Comparison of ENCODE assay signal across 26 cellular contexts in the genomic region with DNA sequence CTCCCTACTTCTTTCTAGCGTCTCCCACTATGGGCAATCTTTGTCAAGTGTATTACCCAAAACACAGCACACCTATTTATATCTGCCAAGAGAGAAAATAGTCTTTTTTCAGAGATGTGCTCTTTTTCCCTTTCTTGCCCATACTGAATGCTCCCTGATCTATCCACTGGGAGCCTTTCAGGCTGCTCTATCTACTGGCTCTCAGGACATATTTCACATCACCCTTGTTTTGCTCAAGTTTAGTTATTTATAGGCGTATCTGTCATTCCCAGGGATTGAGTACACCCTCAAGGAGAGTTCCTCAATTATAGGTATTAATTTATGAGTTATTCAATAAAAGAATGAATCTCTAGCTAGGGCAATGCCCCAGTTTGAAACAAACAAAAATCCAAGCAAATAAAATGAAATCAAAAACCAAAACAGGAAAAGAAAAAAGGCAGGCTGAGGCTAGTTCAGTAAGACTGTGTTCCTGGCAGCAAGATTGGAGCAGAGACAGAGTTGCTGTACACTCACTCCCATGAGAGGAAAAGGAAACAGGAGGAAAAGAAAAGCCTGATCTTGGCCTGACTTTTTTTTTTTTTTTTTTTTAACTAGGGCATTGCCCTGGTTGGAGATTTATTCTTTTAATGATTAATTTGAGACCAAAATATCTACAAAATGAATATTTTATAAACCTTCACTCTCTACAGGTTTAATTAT.
"Had no signal": no experiment of that assay in that cellular context is flagged by ENCODE, and none has a peak within 500 bp of the region (broad histone marks: within the 10 kb centered on the region; RNA-seq: fewer than 3 reads in every experiment).

No MANE protein-coding gene starts in this region.

- ATAC-seq: foreskin keratinocyte; naive thymus-derived CD8-positive, alpha-beta T cell; sciatic nerve; stimulated activated memory B cell treated with anti-CD40 and anti-IgM and Interleukin-4, amounts not matched to agents 10 μg/mL and 1 μg/mL and 100 μg/mL, for 72 hours; stimulated activated naive CD8-positive, alpha-beta T cell treated with anti-CD3 and anti-CD28 coated beads, Interleukin-15, amount 100 ng/mL, for 72 hours; T-helper 17 cell had no signal

- H3K27ac ChIP-seq: brain microvascular endothelial cell, foreskin keratinocyte, hepatocyte, neural progenitor cell, tibial artery had no signal

- H3K4me3 ChIP-seq: esophagus muscularis mucosa, hepatocyte, neural progenitor cell, tibial artery had no signal

- H3K27me3 ChIP-seq: brain microvascular endothelial cell, esophagus muscularis mucosa, foreskin keratinocyte, hepatocyte, neural progenitor cell, tibial artery had no signal

- H3K36me3 ChIP-seq: brain microvascular endothelial cell, esophagus muscularis mucosa, neural progenitor cell, tibial artery had no signal

- H3K4me1 ChIP-seq: esophagus muscularis mucosa, foreskin keratinocyte, neural progenitor cell, tibial artery had no signal

- H3K9me3 ChIP-seq: esophagus muscularis mucosa, tibial artery had no signal

- DNase-seq: activated CD4-positive, alpha-beta memory T cell treated with anti-CD3 and anti-CD28 coated beads for 36 hours; activated CD4-positive, alpha-beta T cell treated with anti-CD3 and anti-CD28 coated beads, Interleukin-2, amount 10 ng/mL, durations not matched to agents 24 days and 14 days; activated CD4-positive, CD25-positive, alpha-beta regulatory T cell treated with anti-CD3 and anti-CD28 coated beads, Interleukin-2, amount 50 U/mL, for 72 hours; activated CD8-positive, alpha-beta memory T cell treated with anti-CD3 and anti-CD28 coated beads, Interleukin-2, amount 50 U/mL, for 4 hours; activated effector memory CD4-positive, alpha-beta T cell treated with anti-CD3 and anti-CD28 coated beads, Interleukin-2, amount 50 U/mL, for 16 hours; activated naive CD4-positive, alpha-beta T cell treated with anti-CD3 and anti-CD28 coated beads for 36 hours; activated naive CD8-positive, alpha-beta T cell treated with anti-CD3 and anti-CD28 coated beads for 36 hours; activated T-cell treated with anti-CD3 and anti-CD28 coated beads, Interleukin-2, amount 50 U/mL, for 1 hour; brain microvascular endothelial cell; caudate nucleus; foreskin keratinocyte; islet precursor cell; midbrain; naive thymus-derived CD8-positive, alpha-beta T cell; small intestine; stimulated activated CD4-positive, alpha-beta T cell treated with anti-CD3 and anti-CD28 coated beads, Interleukin-4, amount 100 ng/mL, for 4 hours; stimulated activated CD8-positive, alpha-beta memory T cell treated with anti-CD3 and anti-CD28 coated beads, Interleukin-4, amount 100 ng/mL, for 48 hours; stimulated activated naive CD8-positive, alpha-beta T cell treated with anti-CD3 and anti-CD28 coated beads, Interleukin-15, amount 100 ng/mL, for 72 hours; T-helper 17 cell; T1000; tibial artery had no signal
